In genomic region chr10:69756279-69756678, GRCh38 we compare ENCODE assay signal across 30 cellular contexts. TPM values are rescaled to one million over a fixed set of nuclear protein-coding genes. Genes with fewer than 3 reads are reported as not detected.
DNase-seq lines count a peak whose midpoint lies in the region; ATAC-seq, FAIRE-seq and TF ChIP-seq lines count a peak whose summit lies in the region.
"Had no signal": no experiment of that assay in that cellular context is flagged by ENCODE, and none has a peak within 500 bp of the region (broad histone marks: within the 10 kb centered on the region; RNA-seq: fewer than 3 reads in every experiment).

No MANE protein-coding gene starts in this region.

- H3K9me3 Mint-ChIP-seq in nephron: no peaks in the 10 kb centered on the region
- no peaks in the 10 kb centered on the region for H3K9me3 Mint-ChIP-seq in osteocyte (ENCODE audit: unreplicated experiment)
- H3K9me3 Mint-ChIP-seq: CD14-positive monocyte; CD8-positive, alpha-beta memory T cell had no signal

- peaks cover 7% of the 10 kb centered on the region; the same call in 1 of the 2 replicates for H4K20me1 ChIP-seq in K562 (replicated peaks; ENCODE audit: control insufficient read depth, insufficient read depth, low read length)
- H4K20me1 ChIP-seq: BLaER1 had no signal

- no peak for FAIRE-seq in K562 (lab: Jason Lieb, UNC)
- FAIRE-seq in H54 (lab: Jason Lieb, UNC): no peak
- FAIRE-seq: A204.1, GM12878, GM12892, GM18507, GM19239 had no signal

- ATAC-seq in K562: no peak
- ATAC-seq in upper lobe of right lung: no peak
- no peak for ATAC-seq in omental fat pad (ENCODE audit: low FRiP score)
- no peak for ATAC-seq in GM18502 (IDR thresholded peaks at IDR 0.05; ENCODE audit: poor library complexity, unreplicated experiment)
- ATAC-seq: GM12878 had no signal

- H3K9me1 ChIP-seq in K562 (ENCODE audit: control insufficient read depth, insufficient read depth, low read length): no peaks in the 10 kb centered on the region

- in situ Hi-C loops in K562 (cut with MboI): no loop called here

- H2AFZ ChIP-seq in K562 (ENCODE audit: low read depth, low read length): no peak overlapping the region

- H3K4me2 ChIP-seq in K562 (ENCODE audit: insufficient read depth, low read length): no peak overlapping the region
- H3K4me2 ChIP-seq: BLaER1 had no signal

- H3K4me3 ChIP-seq in K562 (no peak overlapping the region), upper lobe of right lung (no peak overlapping the region), esophagus muscularis mucosa (no peak overlapping the region)
- H3K4me3 ChIP-seq: BLaER1, GM12878 had no signal

- peak overlapping the region; percentile 53 to 96 (median 93) for H3K27ac Mint-ChIP-seq in nephron
- H3K27ac Mint-ChIP-seq in osteocyte (ENCODE audit: unreplicated experiment): peak overlapping the region; percentile 95
- H3K27ac Mint-ChIP-seq: CD14-positive monocyte; CD4-positive, alpha-beta memory T cell; CD4-positive, CD25-positive, alpha-beta regulatory T cell had no signal

- peaks cover 4% of the 10 kb centered on the region for H3K27me3 Mint-ChIP-seq in nephron (ENCODE audit: low read depth)
- no peaks in the 10 kb centered on the region for H3K27me3 Mint-ChIP-seq in osteocyte (ENCODE audit: unreplicated experiment)

- H3K4me1 Mint-ChIP-seq in nephron (peaks cover 54% of the 10 kb centered on the region), osteocyte (ENCODE audit: unreplicated experiment) (peaks cover 44% of the 10 kb centered on the region)
- H3K4me1 Mint-ChIP-seq: CD14-positive monocyte; CD4-positive, alpha-beta memory T cell; CD4-positive, CD25-positive, alpha-beta regulatory T cell; CD8-positive, alpha-beta memory T cell had no signal

- TF ChIP-seq CTCF in K562 (IDR thresholded peaks at IDR 0.05 in 2 of 3, conservative IDR thresholded peaks at IDR 0.05 in 1 of 3; ENCODE audit: insufficient read depth in 2 of 3, low read depth in 1 of 3, low read length in 3 of 3) (no peak), nephron (IDR thresholded peaks at IDR 0.05; ENCODE audit: unreplicated experiment in 3 of 3) (no peak), osteocyte (IDR thresholded peaks at IDR 0.05) (no peak), upper lobe of right lung (IDR thresholded peaks at IDR 0.05) (no peak), omental fat pad (IDR thresholded peaks at IDR 0.05) (no peak), esophagus muscularis mucosa (IDR thresholded peaks at IDR 0.05) (no peak)

- TF ChIP-seq RAD21 in K562 (CRISPR knock-in tag; conservative IDR thresholded peaks at IDR 0.05 in 1 of 2, IDR thresholded peaks at IDR 0.05 in 1 of 2): no peak

- H3K36me3 Mint-ChIP-seq in nephron (ENCODE audit: low read depth) (no peaks in the 10 kb centered on the region), osteocyte (ENCODE audit: unreplicated experiment) (no peaks in the 10 kb centered on the region)
- H3K36me3 Mint-ChIP-seq: CD14-positive monocyte; CD4-positive, alpha-beta memory T cell; CD4-positive, CD25-positive, alpha-beta regulatory T cell had no signal

- intact Hi-C loops in K562 (cut with micrococcal nuclease) (no loop called here), upper lobe of right lung (cut with DNase I) (no loop called here), esophagus muscularis mucosa (cut with DNase I) (no loop called here)

- no peak overlapping the region for H3K27ac ChIP-seq in K562 (ENCODE audit: extremely low read depth, low read depth, low read length)
- no peak overlapping the region for H3K27ac ChIP-seq in upper lobe of right lung
- no peak overlapping the region for H3K27ac ChIP-seq in esophagus muscularis mucosa (replicated peaks in 1 of 4)
- H3K27ac ChIP-seq: BLaER1 had no signal

- H3K4me1 ChIP-seq in K562 (replicated peaks in 1 of 2; ENCODE audit: control insufficient read depth in 2 of 2, insufficient read depth in 2 of 2, low read length in 2 of 2) (no peaks in the 10 kb centered on the region; a peak in 1 of 5 replicates), upper lobe of right lung (peaks cover 8% of the 10 kb centered on the region), esophagus muscularis mucosa (peaks cover 0 to 11% (median 2%) of the 10 kb centered on the region in 4 donors)

- H3K9me3 ChIP-seq in K562 (replicated peaks; ENCODE audit: control insufficient read depth, insufficient read depth, low read depth, low read length): no peaks in the 10 kb centered on the region
- no peaks in the 10 kb centered on the region for H3K9me3 ChIP-seq in upper lobe of right lung
- H3K9me3 ChIP-seq in esophagus muscularis mucosa: no peaks in the 10 kb centered on the region
- H3K9me3 ChIP-seq: BE2C, BLaER1 had no signal

- TF ChIP-seq EP300 in K562 (IDR thresholded peaks at IDR 0.05; ENCODE audit: low read length) (no peak), esophagus muscularis mucosa (IDR thresholded peaks at IDR 0.05) (no peak)

- H3K36me3 ChIP-seq in K562 (ENCODE audit: control insufficient read depth, insufficient read depth, low read length): no peaks in the 10 kb centered on the region
- no peaks in the 10 kb centered on the region for H3K36me3 ChIP-seq in upper lobe of right lung
- H3K36me3 ChIP-seq in esophagus muscularis mucosa: no peaks in the 10 kb centered on the region
- H3K36me3 ChIP-seq: BE2C, BLaER1 had no signal

- no TSS peak for BruUV-seq in K562 (replicated peaks; lab: Mats Ljungman, UMichigan)

- WGBS in K562 (ENCODE audit: insufficient coverage, low coverage, missing lambda C conversion rate): 0% methylated on average over 1 of the region's 1 CpG
- 100% methylated on average over 1 of the region's 1 CpG for WGBS in esophagus muscularis mucosa

- H3K27me3 ChIP-seq in K562 (ENCODE audit: control insufficient read depth in 2 of 2, insufficient read depth in 2 of 2, low read length in 2 of 2): peaks cover 12 to 43% of the 10 kb centered on the region in 2 experiments
- no peaks in the 10 kb centered on the region for H3K27me3 ChIP-seq in upper lobe of right lung
- H3K27me3 ChIP-seq in esophagus muscularis mucosa: peaks cover 0 to 6% (median 0%) of the 10 kb centered on the region in 4 donors
- H3K27me3 ChIP-seq: BE2C, BLaER1 had no signal

- POLR2A ChIA-PET in K562 (lab: Yijun Ruan, JAX): no interaction called here

- H3K79me2 ChIP-seq in K562 (ENCODE audit: control insufficient read depth, insufficient read depth, low read length): no peaks in the 10 kb centered on the region

- no peak overlapping the region for H3K9ac ChIP-seq in K562 (ENCODE audit: insufficient read depth in 1 of 2, low read depth in 2 of 2, low read length in 2 of 2)
- H3K9ac ChIP-seq: BLaER1 had no signal

- no peak for DNase-seq in K562 (ENCODE audit: extremely low read depth in 1 of 4, low spot score in 3 of 4)
- no peak for DNase-seq in osteocyte (ENCODE audit: extremely low spot score, unreplicated experiment)
- DNase-seq in upper lobe of right lung: peak; percentile 10
- DNase-seq in omental fat pad (ENCODE audit: low spot score): no peak
- DNase-seq in esophagus muscularis mucosa (ENCODE audit: extremely low spot score): no peak
- DNase-seq in H54 (ENCODE audit: insufficient read length, low spot score): no peak
- DNase-seq: 8988T; ACHN; BE2C; C1 segment of cervical spinal cord; CD4-positive, alpha-beta memory T cell; CD4-positive, CD25-positive, alpha-beta regulatory T cell; COR-L47; DMS 273 treated with DMSO at 0.1 percent for 48 hours; DMS153; DMS53; DMS79; DND-41; EL; GDM1 had no signal

- CTCF ChIA-PET in K562 (lab: Yijun Ruan, JAX; ENCODE audit: low intra/inter-chr PET ratio): no interaction called here

- TF ChIP-seq POLR2A in K562 (conservative IDR thresholded peaks at IDR 0.05): no peak
- TF ChIP-seq POLR2A in esophagus muscularis mucosa (IDR thresholded peaks at IDR 0.05; ENCODE audit: low read depth): no peak
- TF ChIP-seq POLR2A in H54 (IDR thresholded peaks at IDR 0.05; ENCODE audit: low read depth, low read length): no peak

- no peak overlapping the region for H3K4me3 Mint-ChIP-seq in nephron
- H3K4me3 Mint-ChIP-seq in osteocyte (ENCODE audit: unreplicated experiment): no peak overlapping the region
- H3K4me3 Mint-ChIP-seq: CD14-positive monocyte; CD4-positive, alpha-beta memory T cell; CD4-positive, CD25-positive, alpha-beta regulatory T cell; CD8-positive, alpha-beta memory T cell had no signal

TF ChIP-seq in K562, 482 proteins besides CTCF, POLR2A, EP300 and RAD21:
- TF ChIP-seq DACH1 (IDR thresholded peaks at IDR 0.05; ENCODE audit: partially characterized antibody): peak; percentile 91
- no peak for TF ChIP-seq ZNF507 (tag; conservative IDR thresholded peaks at IDR 0.05)

RNA-seq across cellular contexts. Expression of gene COL13A1, which starts 45.4 kb away (rescaled TPM):
- total RNA-seq in K562 (2011; cell fraction: chromatin; rRNA removed; ENCODE audit: low replicate concordance): not detected in 2 replicates
- not detected in 2 replicates for total RNA-seq in K562 (2011; cell fraction: nucleolus; rRNA removed)
- total RNA-seq in K562 (2011; cell fraction: nucleoplasm; rRNA removed): not detected in 2 replicates
- total RNA-seq in K562 (2014; rRNA removed) (not detected in 2 replicates), K562 (2014; rRNA removed; fragmentation: Illumina TruSeq; extraction: Trizol) (not detected in 2 replicates), K562 (2015; rRNA removed; fragmentation: Illumina TruSeq; extraction: Trizol) (not detected in 2 replicates), K562 (2021) (not detected in 2 replicates), osteocyte (29.2 and 29.9 TPM in 2 replicates), upper lobe of right lung (13.5 TPM), omental fat pad (under 1 TPM in 2 of 4 donors, not detected in 2; 0.46 to 0.60 TPM), esophagus muscularis mucosa (1 to 10 TPM; 1.2 to 4.2 (median 2.6) TPM)
- polyA plus RNA-seq in K562 (2011; rRNA removed) (not detected in 2 replicates), K562 (2014; fragmentation: Illumina TruSeq; extraction: Trizol) (not detected in 2 replicates), K562 (2014; fragmentation: Nextera tagmentation; extraction: Ambion mirVana) (not detected), K562 (2014; rRNA removed) (not detected in 2 replicates)
- polyA plus RNA-seq in K562 (2011; cell fraction: cytosol; rRNA removed): not detected in 2 replicates
- not detected in 2 replicates for polyA plus RNA-seq in K562 (2011; cell fraction: nucleus; rRNA removed)
- polyA plus RNA-seq in K562 (2012): not detected in 2 replicates
- not detected in 2 replicates for polyA minus RNA-seq in K562 (2011; rRNA and poly(A)+ RNA removed)
- polyA minus RNA-seq in K562 (2011; cell fraction: cytosol; rRNA and poly(A)+ RNA removed): not detected in 2 replicates
- not detected in 2 replicates for polyA minus RNA-seq in K562 (2011; cell fraction: nucleus; rRNA and poly(A)+ RNA removed)
- total RNA-seq: CD4-positive, alpha-beta memory T cell; CD4-positive, CD25-positive, alpha-beta regulatory T cell; CD8-positive, alpha-beta memory T cell; GM12878 had no signal
- polyA plus RNA-seq: CD14-positive monocyte; CD4-positive, alpha-beta memory T cell; CD4-positive, CD25-positive, alpha-beta regulatory T cell; CD8-positive, alpha-beta memory T cell had no signal
